13 cellular contexts compared by ENCODE assay signal in the genomic region with DNA sequence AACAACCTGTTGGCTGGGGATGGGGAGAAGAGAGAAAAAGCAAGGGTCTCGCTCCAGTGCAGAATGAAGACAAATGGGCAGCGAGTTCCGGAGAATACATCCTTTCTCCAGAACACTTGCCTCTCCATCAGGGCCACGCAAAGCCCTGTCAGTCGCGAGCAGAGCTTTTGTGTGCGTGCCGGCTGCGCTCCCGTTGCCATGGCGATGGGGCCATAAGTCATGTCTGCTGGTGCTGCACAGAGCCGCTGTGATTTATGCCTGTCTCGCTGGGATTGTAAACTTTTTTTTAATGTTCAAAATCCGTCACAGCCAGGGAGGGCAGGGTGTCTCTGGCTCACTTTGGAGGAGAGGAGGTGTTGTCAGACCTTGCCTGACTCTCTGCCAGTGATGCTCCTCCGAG.
DNase-seq lines count a peak whose midpoint lies in the region; ATAC-seq and TF ChIP-seq lines count a peak whose summit lies in the region.
"Had no signal": no experiment of that assay in that cellular context is flagged by ENCODE, and none has a peak within 500 bp of the region (broad histone marks: within the 10 kb centered on the region; RNA-seq: fewer than 3 reads in every experiment).

No MANE protein-coding gene starts in this region.

- in situ Hi-C loops in KBM-7 (cut with MboI; ENCODE audit: low pct_unique_long_range_greater_than_20kb, low sequenced_read_pairs) = no loop called here

- no peak for TF ChIP-seq CTCF in AG10803 (conservative IDR thresholded peaks at IDR 0.05; ENCODE audit: low read length)

- H3K4me3 ChIP-seq in AG10803 (ENCODE audit: low read length) = no peak overlapping the region

- peak; percentile 70 for ATAC-seq in GM18868 (IDR thresholded peaks at IDR 0.05; ENCODE audit: unreplicated experiment)
- ATAC-seq: activated naive CD8-positive, alpha-beta T cell treated with anti-CD3 and anti-CD28 coated beads, Interleukin-2, amount 50 U/mL, for 24 hours had no signal

- peak; percentile 7 for DNase-seq in AG10803 (ENCODE audit: low read depth)
- DNase-seq in NCI-H2227 (lab: John Stamatoyannopoulos, UW; ENCODE audit: unreplicated experiment) = peak; percentile 87
- DNase-seq in hypothalamus (lab: John Stamatoyannopoulos, UW) = peak in 36 of 51 donors; percentile 3 to 71 (median 26)
- DNase-seq in DMS153 treated with DMSO at 0.1 percent for 48 hours (lab: John Stamatoyannopoulos, UW; ENCODE audit: unreplicated experiment) = no peak
- no peak for DNase-seq in NCI-H510A (lab: John Stamatoyannopoulos, UW)
- no peak for DNase-seq in activated CD8-positive, alpha-beta memory T cell treated with anti-CD3 and anti-CD28 coated beads for 24 hours
- no peak for DNase-seq in KBM-7
- DNase-seq: activated naive CD8-positive, alpha-beta T cell treated with anti-CD3 and anti-CD28 coated beads, Interleukin-2, amount 50 U/mL, for 24 hours; CD4-positive, alpha-beta T cell; H7; NCI-H1092; stimulated activated CD4-positive, alpha-beta T cell treated with anti-CD3 and anti-CD28 coated beads, Interleukin-4, amount 100 ng/mL, for 1 hour had no signal

Comparison
In these comparisons a context has a peak if more than half of its experiments do, and no peak if none do; other contexts are left out.
1. DNase-seq: peak in AG10803 (single experiment), NCI-H2227 (single experiment) and hypothalamus (36 of 51); none in DMS153 treated with DMSO at 0.1 percent for 48 hours (single experiment), NCI-H510A (single experiment), activated CD8-positive, alpha-beta memory T cell treated with anti-CD3 and anti-CD28 coated beads for 24 hours (single experiment) and KBM-7 (single experiment).